18 cellular contexts compared by ENCODE assay signal in the genomic region with DNA sequence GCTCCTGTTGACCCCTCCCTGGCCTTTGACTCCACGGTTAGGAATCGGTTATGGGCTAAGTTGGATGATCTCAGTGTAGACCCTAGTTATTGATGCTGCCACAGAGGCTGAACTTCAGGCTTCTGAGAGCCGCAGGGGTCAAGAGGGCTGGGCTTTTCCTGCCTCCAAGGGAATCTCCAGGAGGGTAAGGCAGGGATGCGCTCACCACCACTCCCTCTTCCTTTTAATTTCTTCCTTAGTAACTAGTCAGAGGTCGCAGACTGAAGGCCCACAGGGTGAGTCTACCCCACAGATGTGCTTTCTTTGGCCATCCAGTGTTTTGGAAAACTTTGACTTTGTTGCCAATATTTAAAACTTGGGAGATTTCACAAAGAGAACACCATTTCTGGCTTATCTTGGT.
"Had no signal": no experiment of that assay in that cellular context is flagged by ENCODE, and none has a peak within 500 bp of the region (broad histone marks: within the 10 kb centered on the region; RNA-seq: fewer than 3 reads in every experiment).

No MANE protein-coding gene starts in this region.

- ATAC-seq: left colon; left lung; lower lobe of right lung; naive thymus-derived CD8-positive, alpha-beta T cell; right lobe of liver; stimulated activated naive CD8-positive, alpha-beta T cell treated with anti-CD3 and anti-CD28 coated beads, Interleukin-15, amount 100 ng/mL, for 72 hours had no signal

- DNase-seq: hippocampal formation; kidney; left colon; left lung; lower lobe of right lung; mammary epithelial cell; mesenchymal stem cell; naive thymus-derived CD8-positive, alpha-beta T cell; ovary; right lobe of liver; stimulated activated CD4-positive, alpha-beta T cell treated with anti-CD3 and anti-CD28 coated beads, Interleukin-12 subunit alpha, Interleukin-12 subunit beta, amount 100 ng/mL, for 4 hours; stimulated activated CD4-positive, alpha-beta T cell treated with anti-CD3 and anti-CD28 coated beads, Interleukin-15, amount 100 ng/mL, for 24 hours; stimulated activated CD4-positive, alpha-beta T cell treated with anti-CD3 and anti-CD28 coated beads, Interleukin-2, amount 100 ng/mL, for 24 hours; stimulated activated CD4-positive, alpha-beta T cell treated with anti-CD3 and anti-CD28 coated beads, Interleukin-4, amount 100 ng/mL, for 1 hour; stimulated activated naive CD4-positive, alpha-beta T cell treated with Interleukin-2 at 50 U/mL for 16 hours; stimulated activated naive CD8-positive, alpha-beta T cell treated with anti-CD3 and anti-CD28 coated beads, Interleukin-15, amount 100 ng/mL, for 72 hours; substantia nigra; uterus had no signal
